17 cellular contexts compared by ENCODE assay signal in the genomic region with DNA sequence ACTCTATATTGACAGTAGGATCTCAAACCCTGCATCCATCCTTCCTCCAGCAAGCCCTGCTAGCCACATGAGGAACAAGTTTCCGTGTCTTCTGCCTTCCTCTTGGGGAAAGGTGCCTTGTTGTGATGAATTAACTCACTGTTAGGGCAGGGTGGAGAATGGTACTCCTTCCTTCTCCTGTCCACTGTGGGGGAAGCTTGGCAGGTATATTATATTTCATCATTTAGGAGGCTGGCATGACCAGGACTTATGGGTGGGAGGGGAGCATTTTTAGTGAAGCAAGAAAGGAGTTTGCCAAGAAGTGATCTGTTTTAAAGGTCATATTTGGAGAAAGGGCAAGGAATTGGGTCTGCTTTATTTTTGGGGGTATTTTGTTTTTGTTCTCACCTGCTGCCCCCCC. TPM values are rescaled to one million over a fixed set of nuclear protein-coding genes. Genes with fewer than 3 reads are reported as not detected.
DNase-seq lines count a peak whose midpoint lies in the region; ATAC-seq, FAIRE-seq and TF ChIP-seq lines count a peak whose summit lies in the region.
"Had no signal": no experiment of that assay in that cellular context is flagged by ENCODE, and none has a peak within 500 bp of the region (broad histone marks: within the 10 kb centered on the region; RNA-seq: fewer than 3 reads in every experiment).

No MANE protein-coding gene starts in this region.

- no peak for DNase-seq in activated naive CD4-positive, alpha-beta T cell treated with anti-CD3 and anti-CD28 coated beads, Interleukin-2, amount 50 U/mL, for 72 hours (ENCODE audit: low spot score in 2 of 2)
- no peak for DNase-seq in activated naive CD4-positive, alpha-beta T cell treated with Interleukin-2 at 50 U/mL for 16 hours
- no peak for DNase-seq in T-helper 17 cell
- DNase-seq in GM12878 (ENCODE audit: low read depth, low spot score) = no peak
- no peak for DNase-seq in GM10266 (ENCODE audit: extremely low spot score)
- no peak for DNase-seq in NCI-H345 (lab: John Stamatoyannopoulos, UW)
- DNase-seq: ACHN; BE2C; CD4-positive, alpha-beta T cell; H7; NCI-H1105 treated with DMSO at 0.1 percent for 48 hours; NCI-H1694 treated with DMSO at 0.1 percent for 48 hours; NCI-H69; PC-3; SJCRH30 had no signal

- RAD21 ChIA-PET in GM12878 (lab: Charles Lee; ENCODE audit: unreplicated experiment) = no interaction called here

- no peak overlapping the region for H3K4me3 ChIP-seq in GM12878
- H3K4me3 ChIP-seq: SJCRH30 had no signal

- POLR2A ChIA-PET in GM12878 (lab: Charles Lee) = no interaction called here

- CTCF ChIA-PET in GM12878 (lab: Yijun Ruan, JAX) = no interaction called here

- H3K36me3 ChIP-seq in GM12878 (ENCODE audit: control insufficient read depth in 2 of 2, insufficient read depth in 2 of 2, low read length in 1 of 2) = peaks cover 14 to 27% of the 10 kb centered on the region in 2 experiments

- in situ Hi-C loops in GM12878 (cut with MboI) = loop anchor here (25.0 kb wide), 1 partner anchor 266 kb away; a partner anchor contains a TSS

- H3K27me3 ChIP-seq in GM12878 (replicated peaks in 1 of 2; ENCODE audit: control insufficient read depth in 2 of 2, insufficient read depth in 2 of 2, low read length in 1 of 2) = no peaks in the 10 kb centered on the region
- H3K27me3 ChIP-seq: BE2C, SJCRH30 had no signal

- FAIRE-seq in GM12878 (lab: Jason Lieb, UNC) = no peak

- no peak overlapping the region for H3K9ac ChIP-seq in GM12878 (ENCODE audit: control insufficient read depth, insufficient read depth, low read length)

- H3K27ac Mint-ChIP-seq in activated naive CD4-positive, alpha-beta T cell treated with anti-CD3 and anti-CD28 coated beads, Interleukin-2, amount 50 U/mL, for 72 hours = peak overlapping the region; percentile 4 to 53
- H3K27ac Mint-ChIP-seq in T-helper 17 cell = peak overlapping the region; percentile 11
- H3K27ac Mint-ChIP-seq in stimulated activated memory B cell treated with anti-CD40 and anti-IgM and Interleukin-4, amounts not matched to agents 10 μg/mL and 1 μg/mL and 100 μg/mL, for 72 hours = peak overlapping the region; percentile 55
- H3K27ac Mint-ChIP-seq: CD4-positive, alpha-beta T cell had no signal

- TF ChIP-seq CTCF in GM12878 (IDR thresholded peaks at IDR 0.05 in 2 of 3, conservative IDR thresholded peaks at IDR 0.05 in 1 of 3; ENCODE audit: control insufficient read depth in 2 of 3, extremely low read depth in 1 of 3, insufficient read depth in 1 of 3, low read depth in 3 of 3, low read length in 3 of 3) = no peak
- TF ChIP-seq CTCF in GM10266 (IDR thresholded peaks at IDR 0.05; ENCODE audit: control insufficient read depth, insufficient read depth, low read depth, missing control alignments) = no peak

- no peak for TF ChIP-seq POLR2A in GM12878 (IDR thresholded peaks at IDR 0.05; ENCODE audit: low read depth, low read length)

- H3K36me3 Mint-ChIP-seq in activated naive CD4-positive, alpha-beta T cell treated with anti-CD3 and anti-CD28 coated beads, Interleukin-2, amount 50 U/mL, for 72 hours = peaks cover 0 to 16% of the 10 kb centered on the region in 2 donors
- H3K36me3 Mint-ChIP-seq in T-helper 17 cell (ENCODE audit: low read depth) = peaks cover 12% of the 10 kb centered on the region
- peaks cover 69% of the 10 kb centered on the region for H3K36me3 Mint-ChIP-seq in stimulated activated memory B cell treated with anti-CD40 and anti-IgM and Interleukin-4, amounts not matched to agents 10 μg/mL and 1 μg/mL and 100 μg/mL, for 72 hours

- no peaks in the 10 kb centered on the region for H3K9me3 Mint-ChIP-seq in activated naive CD4-positive, alpha-beta T cell treated with anti-CD3 and anti-CD28 coated beads, Interleukin-2, amount 50 U/mL, for 72 hours
- H3K9me3 Mint-ChIP-seq in stimulated activated memory B cell treated with anti-CD40 and anti-IgM and Interleukin-4, amounts not matched to agents 10 μg/mL and 1 μg/mL and 100 μg/mL, for 72 hours = no peaks in the 10 kb centered on the region
- H3K9me3 Mint-ChIP-seq: CD4-positive, alpha-beta T cell had no signal

- SMC1A ChIA-PET in GM12878 (lab: Charles Lee; ENCODE audit: uncharacterized antibody, unreplicated experiment) = no interaction called here

- WGBS in GM12878 (ENCODE audit: insufficient coverage, insufficient replicate concordance, low lambda C conversion rate, missing lambda C conversion rate) = 94% methylated on average over 1 of the region's 1 CpG

- H2AFZ ChIP-seq in GM12878 (ENCODE audit: control insufficient read depth, low read depth, low read length) = no peak overlapping the region

- no peaks in the 10 kb centered on the region for H4K20me1 ChIP-seq in GM12878 (ENCODE audit: control insufficient read depth, insufficient read depth)

- intact Hi-C loops in GM12878 (cut with micrococcal nuclease; ENCODE audit: unreplicated experiment) = no loop called here

- H3K79me2 ChIP-seq in GM12878 (ENCODE audit: control insufficient read depth, insufficient read depth, low read length) = no peaks in the 10 kb centered on the region

- H3K27ac ChIP-seq in GM12878 (ENCODE audit: control insufficient read depth, insufficient read depth) = no peak overlapping the region
- H3K27ac ChIP-seq: SJCRH30 had no signal

- peaks cover 4% of the 10 kb centered on the region for H3K4me1 Mint-ChIP-seq in T-helper 17 cell
- no peaks in the 10 kb centered on the region for H3K4me1 Mint-ChIP-seq in stimulated activated memory B cell treated with anti-CD40 and anti-IgM and Interleukin-4, amounts not matched to agents 10 μg/mL and 1 μg/mL and 100 μg/mL, for 72 hours

- TF ChIP-seq RAD21 in GM12878 (IDR thresholded peaks at IDR 0.05; ENCODE audit: insufficient read depth, low read depth, low read length) = no peak

- ATAC-seq in activated naive CD4-positive, alpha-beta T cell treated with anti-CD3 and anti-CD28 coated beads, Interleukin-2, amount 50 U/mL, for 72 hours = no peak
- ATAC-seq in T-helper 17 cell (no peak), GM12878 (no peak), HG02870 (IDR thresholded peaks at IDR 0.05; ENCODE audit: unreplicated experiment) (no peak)
- no peak for ATAC-seq in stimulated activated memory B cell treated with anti-CD40 and anti-IgM and Interleukin-4, amounts not matched to agents 10 μg/mL and 1 μg/mL and 100 μg/mL, for 72 hours
- ATAC-seq: PC-3 had no signal

- H3K4me3 Mint-ChIP-seq in T-helper 17 cell = no peak overlapping the region
- H3K4me3 Mint-ChIP-seq in stimulated activated memory B cell treated with anti-CD40 and anti-IgM and Interleukin-4, amounts not matched to agents 10 μg/mL and 1 μg/mL and 100 μg/mL, for 72 hours = no peak overlapping the region
- H3K4me3 Mint-ChIP-seq: CD4-positive, alpha-beta T cell had no signal

- BruUV-seq in GM12878 (replicated peaks; lab: Mats Ljungman, UMichigan) = TSS peak; percentile 50

- no peaks in the 10 kb centered on the region for H3K4me1 ChIP-seq in GM12878 (ENCODE audit: control insufficient read depth, insufficient read depth, low read length)
- H3K4me1 ChIP-seq: BE2C had no signal

- no peaks in the 10 kb centered on the region for H3K27me3 Mint-ChIP-seq in T-helper 17 cell
- no peaks in the 10 kb centered on the region for H3K27me3 Mint-ChIP-seq in stimulated activated memory B cell treated with anti-CD40 and anti-IgM and Interleukin-4, amounts not matched to agents 10 μg/mL and 1 μg/mL and 100 μg/mL, for 72 hours
- H3K27me3 Mint-ChIP-seq: CD4-positive, alpha-beta T cell had no signal

- TF ChIP-seq EP300 in GM12878 (IDR thresholded peaks at IDR 0.05; ENCODE audit: borderline replicate concordance in 1 of 2, control insufficient read depth in 1 of 2, low read depth in 2 of 2, low read length in 2 of 2) = no peak

- H3K4me2 ChIP-seq in GM12878 (ENCODE audit: control insufficient read depth, insufficient read depth) = no peak overlapping the region

- H3K9me3 ChIP-seq in T-helper 17 cell (ENCODE audit: control insufficient read depth, low read length, poor library complexity, severe bottlenecking) (no peaks in the 10 kb centered on the region), GM12878 (replicated peaks; ENCODE audit: control insufficient read depth, insufficient read depth, low read length) (no peaks in the 10 kb centered on the region)
- H3K9me3 ChIP-seq: BE2C, SJCRH30 had no signal

RNA-seq across cellular contexts. Expression of a gene that starts 9.3 kb away (rescaled TPM):
- total RNA-seq in activated naive CD4-positive, alpha-beta T cell treated with anti-CD3 and anti-CD28 coated beads, Interleukin-2, amount 50 U/mL, for 72 hours = 10 to 100 TPM; 81.8 to 86.7 TPM
- total RNA-seq in T-helper 17 cell (1 to 10 TPM; 1.2 to 2.7 TPM), GM12878 (2014; rRNA removed) (39.0 and 43.8 TPM in 2 replicates), GM12878 (2014; rRNA removed; fragmentation: Illumina TruSeq; extraction: Trizol) (46.8 and 53.0 TPM in 2 replicates), GM12878 (2021) (47.7 and 52.0 TPM in 2 replicates)
- total RNA-seq in GM12878 (2013; cell fraction: nucleolus; rRNA removed) = 25.9 and 32.3 TPM in 2 replicates
- polyA plus RNA-seq in GM12878 (2011; ENCODE audit: low read depth) = 20.0 TPM
- polyA plus RNA-seq in GM12878 (2011; rRNA removed) (43.1 and 48.5 TPM in 2 replicates), GM12878 (2014; fragmentation: Illumina TruSeq; extraction: Trizol) (54.4 and 59.6 TPM in 2 replicates), GM12878 (2014; fragmentation: Nextera tagmentation; extraction: Ambion mirVana) (10 to 100 TPM; 13.3 to 18.6 TPM), GM12878 (2014; rRNA removed) (25.9 and 26.3 TPM in 2 replicates), GM12878 (2016; fragmentation: Nextera tagmentation; extraction: Ambion mirVana) (10 to 100 TPM; 59.3 to 60.9 TPM)
- 18.9 and 20.1 TPM in 2 replicates for polyA plus RNA-seq in GM12878 (2011; cell fraction: cytosol; rRNA removed)
- polyA plus RNA-seq in GM12878 (2011; cell fraction: nucleus; rRNA removed) = 18.7 and 26.9 TPM in 2 replicates
- 18.9 and 19.5 TPM in 2 replicates for polyA plus RNA-seq in GM12878 (2012)
- polyA minus RNA-seq in GM12878 (2011; rRNA and poly(A)+ RNA removed) = 15.8 and 24.1 TPM in 2 replicates
- polyA minus RNA-seq in GM12878 (2011; cell fraction: cytosol; rRNA and poly(A)+ RNA removed) = 9.6 and 10.5 TPM in 2 replicates
- 12.3 and 28.6 TPM in 2 replicates for polyA minus RNA-seq in GM12878 (2011; cell fraction: nucleus; rRNA and poly(A)+ RNA removed)

RNA-seq across cellular contexts. Expression of a gene that starts 30.6 kb away (rescaled TPM):
- total RNA-seq in activated naive CD4-positive, alpha-beta T cell treated with anti-CD3 and anti-CD28 coated beads, Interleukin-2, amount 50 U/mL, for 72 hours = 10 to 100 TPM; 21.0 to 23.0 TPM
- total RNA-seq in T-helper 17 cell = 100 to 1,000 TPM in 1 of 2 donors, 10 to 100 TPM in 1; 97.0 to 106 TPM
- total RNA-seq in GM12878 (2013; cell fraction: nucleolus; rRNA removed) = 30.5 and 34.4 TPM in 2 replicates
- total RNA-seq in GM12878 (2014; rRNA removed) = 15.5 and 17.3 TPM in 2 replicates
- 7.7 and 9.7 TPM in 2 replicates for total RNA-seq in GM12878 (2014; rRNA removed; fragmentation: Illumina TruSeq; extraction: Trizol)
- total RNA-seq in GM12878 (2021) = 33.6 and 34.8 TPM in 2 replicates
- polyA plus RNA-seq in GM12878 (2011; ENCODE audit: low read depth) = 12.0 TPM
- 3.1 and 7.8 TPM in 2 replicates for polyA plus RNA-seq in GM12878 (2011; rRNA removed)
- 10.0 and 13.4 TPM in 2 replicates for polyA plus RNA-seq in GM12878 (2011; cell fraction: cytosol; rRNA removed)
- 29.2 and 38.2 TPM in 2 replicates for polyA plus RNA-seq in GM12878 (2011; cell fraction: nucleus; rRNA removed)
- 23.0 and 26.5 TPM in 2 replicates for polyA plus RNA-seq in GM12878 (2012)
- 8.0 and 23.8 TPM in 2 replicates for polyA plus RNA-seq in GM12878 (2014; fragmentation: Illumina TruSeq; extraction: Trizol)
- polyA plus RNA-seq in GM12878 (2014; fragmentation: Nextera tagmentation; extraction: Ambion mirVana) = under 1 TPM; 0.13 to 0.16 TPM
- 14.3 and 20.2 TPM in 2 replicates for polyA plus RNA-seq in GM12878 (2014; rRNA removed)
- polyA plus RNA-seq in GM12878 (2016; fragmentation: Nextera tagmentation; extraction: Ambion mirVana) = 10 to 100 TPM; 12.9 to 15.4 TPM
- polyA minus RNA-seq in GM12878 (2011; rRNA and poly(A)+ RNA removed) = 8.7 and 13.7 TPM in 2 replicates
- 15.1 and 20.3 TPM in 2 replicates for polyA minus RNA-seq in GM12878 (2011; cell fraction: cytosol; rRNA and poly(A)+ RNA removed)
- polyA minus RNA-seq in GM12878 (2011; cell fraction: nucleus; rRNA and poly(A)+ RNA removed) = 9.7 and 15.5 TPM in 2 replicates

RNA-seq across cellular contexts. Expression of a gene that starts 59.3 kb away (rescaled TPM):
- total RNA-seq in activated naive CD4-positive, alpha-beta T cell treated with anti-CD3 and anti-CD28 coated beads, Interleukin-2, amount 50 U/mL, for 72 hours = 10 to 100 TPM; 25.7 to 26.4 TPM
- total RNA-seq in T-helper 17 cell (10 to 100 TPM; 26.4 to 33.1 TPM), GM12878 (2014; rRNA removed) (4.2 and 4.8 TPM in 2 replicates), GM12878 (2014; rRNA removed; fragmentation: Illumina TruSeq; extraction: Trizol) (4.3 and 5.5 TPM in 2 replicates), GM12878 (2021) (16.6 and 20.8 TPM in 2 replicates)
- 12.3 and 13.2 TPM in 2 replicates for total RNA-seq in GM12878 (2013; cell fraction: nucleolus; rRNA removed)
- polyA plus RNA-seq in GM12878 (2011; ENCODE audit: low read depth) = 8.5 TPM
- polyA plus RNA-seq in GM12878 (2011; rRNA removed) (4.4 and 7.9 TPM in 2 replicates), GM12878 (2014; fragmentation: Illumina TruSeq; extraction: Trizol) (10.8 and 11.1 TPM in 2 replicates), GM12878 (2014; fragmentation: Nextera tagmentation; extraction: Ambion mirVana) (1 to 10 TPM; 4.2 to 5.5 TPM), GM12878 (2014; rRNA removed) (6.3 and 7.1 TPM in 2 replicates), GM12878 (2016; fragmentation: Nextera tagmentation; extraction: Ambion mirVana) (10 to 100 TPM in 1 of 2 experiments, 1 to 10 TPM in 1; 9.8 to 12.7 TPM)
- 5.0 and 5.3 TPM in 2 replicates for polyA plus RNA-seq in GM12878 (2011; cell fraction: cytosol; rRNA removed)
- 4.6 and 6.1 TPM in 2 replicates for polyA plus RNA-seq in GM12878 (2011; cell fraction: nucleus; rRNA removed)
- 10.7 and 14.7 TPM in 2 replicates for polyA plus RNA-seq in GM12878 (2012)
- polyA minus RNA-seq in GM12878 (2011; rRNA and poly(A)+ RNA removed) = 6.2 and 6.9 TPM in 2 replicates
- polyA minus RNA-seq in GM12878 (2011; cell fraction: cytosol; rRNA and poly(A)+ RNA removed) = 3.6 TPM in 2 replicates
- 3.3 and 3.6 TPM in 2 replicates for polyA minus RNA-seq in GM12878 (2011; cell fraction: nucleus; rRNA and poly(A)+ RNA removed)

Comparison
In these comparisons a context has a peak if more than half of its experiments do, and no peak if none do; other contexts are left out.
1. RNA of a gene that starts 9.3 kb away (total RNA-seq): 81.8 to 86.7 TPM in activated naive CD4-positive, alpha-beta T cell treated with anti-CD3 and anti-CD28 coated beads, Interleukin-2, amount 50 U/mL, for 72 hours and 25.9 to 53.0 TPM in GM12878; 1.2 to 2.7 TPM in T-helper 17 cell; every median in the first group is over 4 times any median in the second.
2. Peak in every context shown above with its lines, with median percentiles within 50 percentile points of each other: H3K27ac Mint-ChIP-seq.